9 cellular contexts compared by ENCODE assay signal in genomic region chr7:24825931-24826661, GRCh38.
DNase-seq lines count a peak whose midpoint lies in the region; ATAC-seq and TF ChIP-seq lines count a peak whose summit lies in the region.
"Had no signal": no experiment of that assay in that cellular context is flagged by ENCODE, and none has a peak within 500 bp of the region (broad histone marks: within the 10 kb centered on the region; RNA-seq: fewer than 3 reads in every experiment).

No MANE protein-coding gene starts in this region.

- no peak overlapping the region for H3K4me3 ChIP-seq in smooth muscle cell
- H3K4me3 ChIP-seq: BLaER1 had no signal

- no peaks in the 10 kb centered on the region for H3K79me2 ChIP-seq in smooth muscle cell (ENCODE audit: low read depth)

- H4K20me1 ChIP-seq in smooth muscle cell (ENCODE audit: low read depth) = no peaks in the 10 kb centered on the region
- H4K20me1 ChIP-seq: BLaER1 had no signal

- ATAC-seq in GM19463 (IDR thresholded peaks at IDR 0.05; ENCODE audit: unreplicated experiment) (no peak), HG03520 (IDR thresholded peaks at IDR 0.05; ENCODE audit: unreplicated experiment) (no peak)

- H3K4me3 Mint-ChIP-seq in T-helper 1 cell treated with Interleukin-12 subunit alpha and Interleukin-12 subunit beta and Interleukin-4 antibody, amounts not matched to agents 30 μg/mL and 1 μg/mL, for 36 hours = peak overlapping the region; percentile 64

- H3K4me2 ChIP-seq in smooth muscle cell = peak overlapping the region; percentile 60
- H3K4me2 ChIP-seq: BLaER1 had no signal

- H2AFZ ChIP-seq in smooth muscle cell (ENCODE audit: low read depth) = no peak overlapping the region

- no peak for TF ChIP-seq CTCF in smooth muscle cell (IDR thresholded peaks at IDR 0.05; ENCODE audit: borderline replicate concordance, insufficient read depth, poor library complexity, severe bottlenecking)

- peak overlapping the region; percentile 77 for H3K27ac Mint-ChIP-seq in T-helper 1 cell treated with Interleukin-12 subunit alpha and Interleukin-12 subunit beta and Interleukin-4 antibody, amounts not matched to agents 30 μg/mL and 1 μg/mL, for 36 hours

- no peaks in the 10 kb centered on the region for H3K27me3 Mint-ChIP-seq in T-helper 1 cell treated with Interleukin-12 subunit alpha and Interleukin-12 subunit beta and Interleukin-4 antibody, amounts not matched to agents 30 μg/mL and 1 μg/mL, for 36 hours (ENCODE audit: low read depth)

- H3K36me3 Mint-ChIP-seq in T-helper 1 cell treated with Interleukin-12 subunit alpha and Interleukin-12 subunit beta and Interleukin-4 antibody, amounts not matched to agents 30 μg/mL and 1 μg/mL, for 36 hours (ENCODE audit: low read depth) = peaks cover 65% of the 10 kb centered on the region

- peaks cover 26% of the 10 kb centered on the region for H3F3A ChIP-seq in smooth muscle cell (ENCODE audit: low read depth)

- 58% methylated on average over 6 of the region's 6 CpGs for WGBS in smooth muscle cell (ENCODE audit: low lambda C conversion rate)

- H3K36me3 ChIP-seq in smooth muscle cell (ENCODE audit: low read depth) = no peaks in the 10 kb centered on the region

- H3K4me1 ChIP-seq in smooth muscle cell (ENCODE audit: low read depth) = peaks cover 15% of the 10 kb centered on the region

- H3K27me3 ChIP-seq in smooth muscle cell (ENCODE audit: low read depth) = no peaks in the 10 kb centered on the region
- H3K27me3 ChIP-seq: BLaER1 had no signal

- H3K4me1 Mint-ChIP-seq in T-helper 1 cell treated with Interleukin-12 subunit alpha and Interleukin-12 subunit beta and Interleukin-4 antibody, amounts not matched to agents 30 μg/mL and 1 μg/mL, for 36 hours (ENCODE audit: low read depth) = peaks cover 73% of the 10 kb centered on the region

- no peak overlapping the region for H3K9ac ChIP-seq in smooth muscle cell (ENCODE audit: low read depth)
- H3K9ac ChIP-seq: BLaER1 had no signal

- H3K9me3 Mint-ChIP-seq in T-helper 1 cell treated with Interleukin-12 subunit alpha and Interleukin-12 subunit beta and Interleukin-4 antibody, amounts not matched to agents 30 μg/mL and 1 μg/mL, for 36 hours = no peaks in the 10 kb centered on the region

- peak overlapping the region; percentile 83 for H3K27ac ChIP-seq in smooth muscle cell (ENCODE audit: low read depth)
- H3K27ac ChIP-seq: BLaER1 had no signal

- DNase-seq in T-helper 1 cell = no peak
- peak; percentile 29 for DNase-seq in T1000 (lab: John Stamatoyannopoulos, UW)
- peak; percentile 30 for DNase-seq in fibroblast of peridontal ligament (ENCODE audit: extremely low read depth)
- no peak for DNase-seq in smooth muscle cell (lab: John Stamatoyannopoulos, UW; ENCODE audit: unreplicated experiment)
- DNase-seq in dedifferentiated amniotic fluid mesenchymal stem cell (ENCODE audit: extremely low spot score) = no peak

- no peaks in the 10 kb centered on the region for H3K9me3 ChIP-seq in smooth muscle cell (replicated peaks; ENCODE audit: low read depth)
- H3K9me3 ChIP-seq: BLaER1 had no signal

Comparison
In these comparisons a context has a peak if more than half of its experiments do, and no peak if none do; other contexts are left out.
1. DNase-seq: peak in T1000 (single experiment) and fibroblast of peridontal ligament (single experiment); none in T-helper 1 cell (0 of 5), smooth muscle cell (single experiment) and dedifferentiated amniotic fluid mesenchymal stem cell (single experiment).